ENCODE assay signal across 8 cellular contexts in genomic region chr20:23361651-23362391, GRCh38. TPM values are rescaled to one million over a fixed set of nuclear protein-coding genes. Genes with fewer than 3 reads are reported as not detected.
DNase-seq lines count a peak whose midpoint lies in the region; ATAC-seq, FAIRE-seq and TF ChIP-seq lines count a peak whose summit lies in the region.

Gene GZF1 (plus strand): TSS chr20:23362182. CDS start chr20:23364384, 2,202 bp downstream.

- TF ChIP-seq CTCF in IMR-90 (conservative IDR thresholded peaks at IDR 0.05; ENCODE audit: low read depth, low read length) (no peak), OCI-LY7 (conservative IDR thresholded peaks at IDR 0.05; ENCODE audit: low read length) (no peak), endothelial cell of umbilical vein (IDR thresholded peaks at IDR 0.05; ENCODE audit: extremely low read depth in 1 of 2, insufficient read depth in 1 of 2, low read depth in 1 of 2, low read length in 2 of 2) (no peak)

- H3K9ac ChIP-seq in IMR-90 (ENCODE audit: low read depth, low read length): peak within 1 kb of the TSS; percentile 79
- H3K9ac ChIP-seq in endothelial cell of umbilical vein (replicated peaks; ENCODE audit: extremely low read depth, insufficient read depth, low read length): peak within 1 kb of the TSS; percentile 96

- peak; percentile 95 for TF ChIP-seq POLR2A in IMR-90 (IDR thresholded peaks at IDR 0.05; ENCODE audit: low read depth, low read length)
- TF ChIP-seq POLR2A in endothelial cell of umbilical vein (IDR thresholded peaks at IDR 0.05; ENCODE audit: low read depth, low read length): peak; percentile 93

- H2BK5ac ChIP-seq in IMR-90 (ENCODE audit: low read depth, low read length, poor library complexity, severe bottlenecking): peak within 1 kb of the TSS; percentile 87

- peak within 1 kb of the TSS; percentile 37 for H3K18ac ChIP-seq in IMR-90 (ENCODE audit: low read depth, low read length)

- no peak for TF ChIP-seq RAD21 in IMR-90 (IDR thresholded peaks at IDR 0.05; ENCODE audit: low read length)

- dilution Hi-C loops in IMR-90 (cut with HindIII; ENCODE audit: low sequenced_read_pairs, unreplicated experiment) (no loop called here), endothelial cell of umbilical vein (cut with MboI; ENCODE audit: extremely low pct_ligation_motif_present, low sequenced_read_pairs) (no loop called here)

- H3K79me2 ChIP-seq in OCI-LY7 (ENCODE audit: insufficient read depth, low read depth, low read length) (peaks cover 40% of the 10 kb centered on the region), endothelial cell of umbilical vein (ENCODE audit: control insufficient read depth, insufficient read depth, low read length) (peaks cover 43% of the 10 kb centered on the region)

- peak within 1 kb of the TSS; percentile 90 for H4K91ac ChIP-seq in IMR-90 (ENCODE audit: insufficient read depth, low read depth, low read length)

- peak within 1 kb of the TSS; percentile 66; the same call in 1 of the 3 replicates for H2BK15ac ChIP-seq in IMR-90 (ENCODE audit: low read depth, low read length)

- H3K23ac ChIP-seq in IMR-90 (ENCODE audit: low read depth, low read length): peak within 1 kb of the TSS; percentile 99

- peaks cover 19 to 47% of the 10 kb centered on the region in 2 experiments for H3K79me1 ChIP-seq in IMR-90 (ENCODE audit: low read depth in 1 of 2, low read length in 2 of 2)

- H2AK5ac ChIP-seq in IMR-90 (ENCODE audit: low read depth, low read length): peak within 1 kb of the TSS; percentile 77

- H3K36me3 ChIP-seq in IMR-90 (ENCODE audit: control insufficient read depth, insufficient read depth, low read length) (peaks cover 15% of the 10 kb centered on the region), OCI-LY7 (ENCODE audit: insufficient read depth, low read length) (peaks cover 28% of the 10 kb centered on the region), endothelial cell of umbilical vein (ENCODE audit: control insufficient read depth in 2 of 2, extremely low read depth in 1 of 2, insufficient read depth in 2 of 2, low read length in 2 of 2) (peaks cover 10 to 12% of the 10 kb centered on the region in 2 experiments)

- peak; percentile 54 for ATAC-seq in GM21529 (IDR thresholded peaks at IDR 0.05; ENCODE audit: unreplicated experiment)
- peak; percentile 89 for ATAC-seq in IMR-90 (ENCODE audit: low read depth)

- H4K20me1 ChIP-seq in IMR-90 (ENCODE audit: insufficient read depth, low read length) (peaks cover 33% of the 10 kb centered on the region), OCI-LY7 (ENCODE audit: insufficient read depth, low read length) (peaks cover 14% of the 10 kb centered on the region), endothelial cell of umbilical vein (replicated peaks; ENCODE audit: control insufficient read depth, extremely low read depth, insufficient read depth, low read length) (peaks cover 2% of the 10 kb centered on the region)

- FAIRE-seq in endothelial cell of umbilical vein (lab: Jason Lieb, UNC): peak; percentile 90

- peak within 1 kb of the TSS; percentile 62 for H4K5ac ChIP-seq in IMR-90 (ENCODE audit: low read depth, low read length)

- in situ Hi-C loops in IMR-90 (cut with MboI; ENCODE audit: low sequenced_read_pairs): no loop called here

- peak; percentile 90 for DNase-seq in DMS 273 treated with DMSO at 0.1 percent for 48 hours (lab: John Stamatoyannopoulos, UW)
- peak; percentile 97 for DNase-seq in IMR-90
- DNase-seq in OCI-LY7 (ENCODE audit: low spot score): peak; percentile 98
- peak; percentile 96 for DNase-seq in activated T-cell treated with anti-CD3 and anti-CD28 coated beads for 1 hour (ENCODE audit: low read depth)
- peak; percentile 100 for DNase-seq in endothelial cell of umbilical vein (ENCODE audit: low read depth, low spot score)
- DNase-seq in middle frontal gyrus (ENCODE audit: extremely low spot score, low spot score): peak; percentile 95
- DNase-seq in stimulated activated CD8-positive, alpha-beta memory T cell treated with anti-CD3 and anti-CD28 coated beads, Interleukin-2, amount 100 ng/mL, for 1 hour (ENCODE audit: low read depth in 2 of 2): peak; percentile 95 to 98

- H3K4me1 ChIP-seq in IMR-90 (ENCODE audit: control insufficient read depth, insufficient read depth, low read length) (peaks cover 11% of the 10 kb centered on the region), OCI-LY7 (ENCODE audit: insufficient read depth, low read length, poor library complexity, severe bottlenecking) (peaks cover 52% of the 10 kb centered on the region), endothelial cell of umbilical vein (ENCODE audit: control insufficient read depth, extremely low read depth, insufficient read depth, low read length) (peaks cover 40% of the 10 kb centered on the region)

- 1% methylated on average over 39 of the region's 95 CpGs; no CpG with 5 or more reads in 1 of the 2 experiments for WGBS in IMR-90 (ENCODE audit: extremely low coverage in 2 of 2, insufficient read length in 1 of 2), 2 experiments

- peaks cover 9% of the 10 kb centered on the region for H3K9me1 ChIP-seq in IMR-90 (ENCODE audit: insufficient read depth, low read length)
- H3K9me1 ChIP-seq in endothelial cell of umbilical vein (replicated peaks; ENCODE audit: control insufficient read depth, extremely low read depth, insufficient read depth, low read length): no peaks in the 10 kb centered on the region

- H3K4me2 ChIP-seq in IMR-90 (ENCODE audit: low read depth, low read length) (peak within 1 kb of the TSS; percentile 75), OCI-LY7 (ENCODE audit: low read length) (peak within 1 kb of the TSS; percentile 98), endothelial cell of umbilical vein (ENCODE audit: insufficient read depth, low read length) (peak within 1 kb of the TSS; percentile 84)

- intact Hi-C loops in IMR-90 (cut with micrococcal nuclease): loop anchor here (1.0 to 5.0 kb wide), 2 partner anchors 59 to 275 kb away; partner anchors contain the start of genes CST3 and NAPB
- intact Hi-C loops in OCI-LY7 (cut with micrococcal nuclease; ENCODE audit: unreplicated experiment): loop anchor here (5.0 kb wide), 1 partner anchor 60 kb away; the partner anchor contains the start of gene NAPB
- intact Hi-C loops in endothelial cell of umbilical vein (cut with micrococcal nuclease): loop anchor here (1.0 to 10.0 kb wide), 5 partner anchors 35 to 743 kb away; partner anchors contain the start of genes CST3 and NAPB

- H3K4me3 ChIP-seq in IMR-90 (ENCODE audit: insufficient read depth, low read depth, low read length) (peak within 1 kb of the TSS; percentile 76), OCI-LY7 (ENCODE audit: low read depth, low read length, poor library complexity, severe bottlenecking) (peak within 1 kb of the TSS; percentile 85), endothelial cell of umbilical vein (replicated peaks in 1 of 3; ENCODE audit: insufficient read depth in 1 of 3, low read depth in 1 of 3, low read length in 3 of 3) (peak within 1 kb of the TSS; percentile 65 to 73 (median 67))

- H2AK9ac ChIP-seq in IMR-90 (replicated peaks; ENCODE audit: low read depth, low read length, poor library complexity): peak within 1 kb of the TSS; percentile 77

- peak within 1 kb of the TSS; percentile 93 for H2AFZ ChIP-seq in IMR-90 (replicated peaks; ENCODE audit: low read length, poor library complexity)
- peak within 1 kb of the TSS; percentile 67; the same call in 1 of the 2 replicates for H2AFZ ChIP-seq in OCI-LY7 (ENCODE audit: low read length)
- H2AFZ ChIP-seq in endothelial cell of umbilical vein (ENCODE audit: low read depth, low read length): peak within 1 kb of the TSS; percentile 39

- BruUV-seq in IMR-90 (replicated peaks; lab: Mats Ljungman, UMichigan) (no TSS peak), OCI-LY7 (replicated peaks; lab: Mats Ljungman, UMichigan) (no TSS peak), endothelial cell of umbilical vein (replicated peaks; lab: Mats Ljungman, UMichigan) (no TSS peak)

- peak within 1 kb of the TSS; percentile 99 for H3K14ac ChIP-seq in IMR-90 (replicated peaks; ENCODE audit: low read depth, low read length)

- peak within 1 kb of the TSS; percentile 86 for H3K56ac ChIP-seq in IMR-90 (ENCODE audit: extremely low read depth, insufficient read depth, low read length)

- CTCF ChIA-PET in IMR-90 (lab: Yijun Ruan, JAX): no interaction called here
- CTCF ChIA-PET in OCI-LY7 (lab: Charles Lee; ENCODE audit: unreplicated experiment): interaction anchor here (1.0 kb wide), 1 partner anchor 12 kb away, joined by 3 read pairs; no protein-coding TSS in a partner anchor
- CTCF ChIA-PET in endothelial cell of umbilical vein (lab: Charles Lee): interaction anchor here (0.9 kb wide), 1 partner anchor 12 kb away, joined by 5 read pairs; the partner anchor contains the start of gene NXT1

- H2BK20ac ChIP-seq in IMR-90 (ENCODE audit: low read depth, low read length): peak within 1 kb of the TSS; percentile 60; the same call in 1 of the 2 replicates

- H3K9me3 ChIP-seq in IMR-90 (ENCODE audit: control insufficient read depth, insufficient read depth, low read length) (no peaks in the 10 kb centered on the region), OCI-LY7 (ENCODE audit: low read length) (no peaks in the 10 kb centered on the region), endothelial cell of umbilical vein (replicated peaks; ENCODE audit: control insufficient read depth, insufficient read depth, low read length) (no peaks in the 10 kb centered on the region)

- no peaks in the 10 kb centered on the region for H3K9me2 ChIP-seq in OCI-LY7 (ENCODE audit: insufficient read depth, low read length)

- peak within 1 kb of the TSS; percentile 91 to 99 for H4K8ac ChIP-seq in IMR-90 (ENCODE audit: low read depth in 2 of 2, low read length in 2 of 2)

- H3K4ac ChIP-seq in IMR-90 (ENCODE audit: low read depth, low read length): peak within 1 kb of the TSS; percentile 91

- POLR2A ChIA-PET in IMR-90 (lab: Charles Lee; ENCODE audit: unreplicated experiment) (interaction anchor here (1.0 kb wide), 1 partner anchor 12 kb away, joined by 4 read pairs; the partner anchor contains the start of gene NXT1), OCI-LY7 (lab: Charles Lee) (interaction anchor here (2.0 kb wide), 1 partner anchor 12 kb away, joined by 7 read pairs; the partner anchor contains the start of gene NXT1), endothelial cell of umbilical vein (lab: Charles Lee) (interaction anchor here (1.1 to 1.4 kb wide), 2 partner anchors 9 to 12 kb away, joined by 4 to 10 read pairs; partner anchors contain the start of gene NXT1)

- peak within 1 kb of the TSS; percentile 83 for H3K27ac ChIP-seq in IMR-90 (ENCODE audit: insufficient read depth, low read length)
- H3K27ac ChIP-seq in OCI-LY7 (ENCODE audit: low read depth, low read length, poor library complexity, severe bottlenecking): peak within 1 kb of the TSS; percentile 73
- peak within 1 kb of the TSS; percentile 90 for H3K27ac ChIP-seq in endothelial cell of umbilical vein (ENCODE audit: insufficient read depth, low read depth, low read length)

- H2BK120ac ChIP-seq in IMR-90 (ENCODE audit: low read depth, low read length): peak within 1 kb of the TSS; percentile 74

- H3K27me3 ChIP-seq in IMR-90 (ENCODE audit: control insufficient read depth, insufficient read depth, low read length) (no peaks in the 10 kb centered on the region), endothelial cell of umbilical vein (ENCODE audit: control insufficient read depth in 2 of 2, insufficient read depth in 2 of 2, low read length in 2 of 2) (no peaks in the 10 kb centered on the region)

RNA-seq across cellular contexts. Expression of gene GZF1, which starts in this region (rescaled TPM):
- 23.7 and 30.3 TPM in 2 replicates for total RNA-seq in IMR-90 (2012; rRNA removed)
- 24.7 and 25.7 TPM in 2 replicates for polyA plus RNA-seq in IMR-90 (2012; rRNA removed)
- 8.8 and 10.2 TPM in 2 replicates for polyA plus RNA-seq in IMR-90 (2012; cell fraction: cytosol; rRNA removed)
- 31.4 and 48.4 TPM in 2 replicates for polyA plus RNA-seq in IMR-90 (2012; cell fraction: nucleus; rRNA removed; ENCODE audit: low replicate concordance)
- total RNA-seq in OCI-LY7 (2014; rRNA removed; shearing (Covaris generic)): 9.3 and 17.7 TPM in 2 replicates
- total RNA-seq in OCI-LY7 (2022): 17.1 and 20.1 TPM in 2 replicates
- 10.0 and 12.5 TPM in 2 replicates for total RNA-seq in endothelial cell of umbilical vein
- 9.7 and 19.6 TPM in 2 replicates for polyA plus RNA-seq in endothelial cell of umbilical vein
- polyA plus RNA-seq in endothelial cell of umbilical vein (2011; cell fraction: cytosol; rRNA removed): 9.3 and 14.4 TPM in 2 replicates
- polyA plus RNA-seq in endothelial cell of umbilical vein (2011; cell fraction: nucleus; rRNA removed): 29.8 and 58.4 TPM in 2 replicates
- polyA plus RNA-seq in endothelial cell of umbilical vein (2012): 8.6 and 11.6 TPM in 2 replicates
- polyA minus RNA-seq in endothelial cell of umbilical vein: 48.7 and 50.8 TPM in 2 replicates
- polyA minus RNA-seq in endothelial cell of umbilical vein (2011; cell fraction: cytosol; rRNA and poly(A)+ RNA removed): 19.0 TPM
- polyA minus RNA-seq in endothelial cell of umbilical vein (2011; cell fraction: nucleus; rRNA and poly(A)+ RNA removed): 27.7 and 30.5 TPM in 2 replicates

Comparison
In these comparisons a context has a peak if more than half of its experiments do, and no peak if none do; other contexts are left out.
1. Peak in every context shown above with its lines: DNase-seq, ATAC-seq, H3K4me3 ChIP-seq and H3K27ac ChIP-seq.
2. H2AFZ ChIP-seq: peak in every context shown above with its lines; median percentile 93 in IMR-90; 67 in OCI-LY7; 39 in endothelial cell of umbilical vein.